In genomic region chr19:29807178-29807577, GRCh38 we compare ENCODE assay signal across 34 cellular contexts. TPM values are rescaled to one million over a fixed set of nuclear protein-coding genes. Genes with fewer than 3 reads are reported as not detected.
"Had no signal": no experiment of that assay in that cellular context is flagged by ENCODE, and none has a peak within 500 bp of the region (broad histone marks: within the 10 kb centered on the region; RNA-seq: fewer than 3 reads in every experiment).

No MANE protein-coding gene starts in this region.

- H3K4me1 ChIP-seq: ascending aorta had no signal

- H3K9me3 Mint-ChIP-seq: activated B cell treated with CpG ODN at 0.5 μM for 24 hours; activated CD8-positive, alpha-beta T cell treated with anti-CD3 and anti-CD28 coated beads for 36 hours; activated naive CD4-positive, alpha-beta T cell treated with anti-CD3 and anti-CD28 coated beads, Interleukin-2, amount 10 ng/mL, durations not matched to agents 7 days and 5 days; activated naive CD4-positive, alpha-beta T cell treated with anti-CD3 and anti-CD28 coated beads, Interleukin-2, amount 50 U/mL, for 72 hours; activated naive CD8-positive, alpha-beta T cell treated with anti-CD3 and anti-CD28 coated beads, Interleukin-2, amount 10 ng/mL, durations not matched to agents 7 days and 5 days; activated T-cell treated with anti-CD3 and anti-CD28 coated beads, Interleukin-2, amount 50 U/mL, for 4 hours; activated T-helper 2 cell treated with anti-CD3 and anti-CD28 coated beads, Interferon-gamma antibody, Interleukin-2, Interleukin-4, amounts not matched to agents 10 μg/mL and 5 μg/mL and 100 μg/mL, durations not matched to agents 14 hours and 24 hours and 36 hours; brain; dendritic cell treated with granulocyte-macrophage colony-stimulating factor and Interleukin-4, amounts not matched to agents 40 ng/mL and 50 ng/mL, for 4 days; endodermal cell; T-helper 2 cell treated with Interferon-gamma antibody and Interleukin-4, amounts not matched to agents 5 μg/mL and 100 μg/mL, for 36 hours had no signal

- H3K9me3 ChIP-seq: ascending aorta, breast epithelium had no signal

- FAIRE-seq: frontal cortex had no signal

- DNase-seq: activated B cell treated with CpG ODN at 0.5 μM for 24 hours; activated CD4-positive, alpha-beta T cell treated with anti-CD3 and anti-CD28 coated beads for 48 hours; activated CD4-positive, alpha-beta T cell treated with anti-CD3 and anti-CD28 coated beads, Interleukin-2, amount 50 U/mL, for 1 hour; activated CD4-positive, alpha-beta T cell treated with anti-CD3 and anti-CD28 coated beads, Interleukin-2, amount 50 U/mL, for 48 hours; activated CD8-positive, alpha-beta memory T cell treated with anti-CD3 and anti-CD28 coated beads for 24 hours; activated CD8-positive, alpha-beta T cell treated with anti-CD3 and anti-CD28 coated beads for 36 hours; activated effector memory CD4-positive, alpha-beta T cell treated with anti-CD3 and anti-CD28 coated beads, Interleukin-2, amount 50 U/mL, for 16 hours; activated naive CD4-positive, alpha-beta T cell; activated naive CD4-positive, alpha-beta T cell treated with anti-CD3 and anti-CD28 coated beads, Interleukin-2, amount 10 ng/mL, durations not matched to agents 7 days and 5 days; activated naive CD8-positive, alpha-beta T cell treated with anti-CD3 and anti-CD28 coated beads, Interleukin-2, amount 10 ng/mL, durations not matched to agents 7 days and 5 days; activated T-cell treated with anti-CD3 and anti-CD28 coated beads, Interleukin-2, amount 50 U/mL, for 4 hours; central memory CD4-positive, alpha-beta T cell; cerebellar nuclear complex; dorsolateral prefrontal cortex; effector memory CD4-positive, alpha-beta T cell; endodermal cell; foreskin fibroblast; glutamatergic neuron; T-helper 1 cell; T-helper 17 cell; T1000; WERI-Rb-1 had no signal

- H3K27ac Mint-ChIP-seq: activated B cell treated with CpG ODN at 0.5 μM for 24 hours; activated CD8-positive, alpha-beta T cell treated with anti-CD3 and anti-CD28 coated beads for 36 hours; activated naive CD4-positive, alpha-beta T cell treated with anti-CD3 and anti-CD28 coated beads, Interleukin-2, amount 10 ng/mL, durations not matched to agents 7 days and 5 days; activated naive CD4-positive, alpha-beta T cell treated with anti-CD3 and anti-CD28 coated beads, Interleukin-2, amount 50 U/mL, for 72 hours; activated naive CD8-positive, alpha-beta T cell treated with anti-CD3 and anti-CD28 coated beads, Interleukin-2, amount 10 ng/mL, durations not matched to agents 7 days and 5 days; activated T-helper 2 cell treated with anti-CD3 and anti-CD28 coated beads, Interferon-gamma antibody, Interleukin-2, Interleukin-4, amounts not matched to agents 10 μg/mL and 5 μg/mL and 100 μg/mL, durations not matched to agents 14 hours and 24 hours and 36 hours; dendritic cell treated with granulocyte-macrophage colony-stimulating factor and Interleukin-4, amounts not matched to agents 40 ng/mL and 50 ng/mL, for 4 days; endodermal cell; T-helper 17 cell; T-helper 2 cell treated with Interferon-gamma antibody and Interleukin-4, amounts not matched to agents 5 μg/mL and 100 μg/mL, for 36 hours had no signal

- H3K36me3 ChIP-seq: ascending aorta, breast epithelium, cardiac muscle cell, WERI-Rb-1 had no signal

- H3K27me3 ChIP-seq: ascending aorta, breast epithelium, cardiac muscle cell, dorsolateral prefrontal cortex had no signal

- H3K4me3 Mint-ChIP-seq: activated B cell treated with CpG ODN at 0.5 μM for 24 hours; activated CD8-positive, alpha-beta T cell treated with anti-CD3 and anti-CD28 coated beads for 36 hours; activated naive CD4-positive, alpha-beta T cell treated with anti-CD3 and anti-CD28 coated beads, Interleukin-2, amount 10 ng/mL, durations not matched to agents 7 days and 5 days; activated naive CD8-positive, alpha-beta T cell treated with anti-CD3 and anti-CD28 coated beads, Interleukin-2, amount 10 ng/mL, durations not matched to agents 7 days and 5 days; activated T-cell treated with anti-CD3 and anti-CD28 coated beads, Interleukin-2, amount 50 U/mL, for 4 hours; brain; dendritic cell treated with granulocyte-macrophage colony-stimulating factor and Interleukin-4, amounts not matched to agents 40 ng/mL and 50 ng/mL, for 4 days; endodermal cell; T-helper 17 cell; T-helper 2 cell treated with Interferon-gamma antibody and Interleukin-4, amounts not matched to agents 5 μg/mL and 100 μg/mL, for 36 hours had no signal

- ATAC-seq: activated CD4-positive, CD25-positive, alpha-beta regulatory T cell treated with anti-CD3 and anti-CD28 coated beads, Interleukin-2, amount 50 U/mL, for 24 hours; activated CD8-positive, alpha-beta T cell treated with anti-CD3 and anti-CD28 coated beads for 36 hours; activated naive CD4-positive, alpha-beta T cell treated with anti-CD3 and anti-CD28 coated beads, Interleukin-2, amount 50 U/mL, for 72 hours; activated T-cell treated with anti-CD3 and anti-CD28 coated beads, Interleukin-2, amount 50 U/mL, for 4 hours; esophagus mucosa; T-helper 17 cell had no signal

- H3K27ac ChIP-seq: ascending aorta, breast epithelium, cardiac muscle cell, coronary artery, dorsolateral prefrontal cortex, WERI-Rb-1 had no signal

- H3K27me3 Mint-ChIP-seq: activated B cell treated with CpG ODN at 0.5 μM for 24 hours; activated CD8-positive, alpha-beta T cell treated with anti-CD3 and anti-CD28 coated beads for 36 hours; activated naive CD8-positive, alpha-beta T cell treated with anti-CD3 and anti-CD28 coated beads, Interleukin-2, amount 10 ng/mL, durations not matched to agents 7 days and 5 days; dendritic cell treated with granulocyte-macrophage colony-stimulating factor and Interleukin-4, amounts not matched to agents 40 ng/mL and 50 ng/mL, for 4 days; T-helper 17 cell had no signal

- H3K4me3 ChIP-seq: ascending aorta, breast epithelium, cardiac muscle cell, coronary artery, dorsolateral prefrontal cortex had no signal

- H3K36me3 Mint-ChIP-seq: activated naive CD4-positive, alpha-beta T cell treated with anti-CD3 and anti-CD28 coated beads, Interleukin-2, amount 50 U/mL, for 72 hours; activated naive CD8-positive, alpha-beta T cell treated with anti-CD3 and anti-CD28 coated beads, Interleukin-2, amount 10 ng/mL, durations not matched to agents 7 days and 5 days; brain had no signal

RNA-seq across cellular contexts. Expression of gene CCNE1, which starts 4.6 kb away (rescaled TPM):
- total RNA-seq: ascending aorta had no signal
